8 cellular contexts compared by ENCODE assay signal in the genomic region with DNA sequence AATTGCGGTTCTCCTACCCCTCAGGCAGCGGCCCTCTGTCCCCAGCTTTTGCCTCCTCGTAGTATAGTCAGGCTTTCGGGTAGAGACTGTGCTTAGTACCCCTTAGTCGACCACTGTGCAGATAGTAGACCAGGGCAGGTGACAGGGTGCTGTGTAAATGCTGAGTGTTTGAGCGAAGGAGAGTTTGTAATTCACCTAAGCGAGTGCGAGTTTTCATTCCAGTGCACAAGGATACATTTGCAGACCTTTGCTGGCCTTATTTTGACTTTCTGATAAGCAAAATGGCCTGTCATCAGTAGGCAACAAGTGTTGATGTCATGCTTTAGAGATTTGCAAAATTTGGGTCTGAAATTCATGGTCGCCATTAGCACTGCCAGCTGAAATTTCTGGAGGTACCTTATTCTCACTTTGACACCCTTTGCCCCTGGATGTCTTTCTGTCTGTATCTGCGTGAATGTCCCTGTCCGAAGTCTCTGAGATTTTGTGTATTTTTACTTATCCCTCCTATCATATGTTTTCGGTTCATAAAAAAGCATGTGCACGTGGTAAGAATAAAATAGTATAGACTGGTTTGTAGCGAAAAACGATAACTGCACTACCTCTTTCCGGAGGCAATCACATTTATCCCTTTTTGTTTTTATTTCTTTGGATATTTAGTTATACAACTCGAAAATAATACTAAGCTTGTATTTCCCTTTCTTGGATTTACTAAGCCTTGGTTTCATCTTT. TPM values are rescaled to one million over a fixed set of nuclear protein-coding genes. Genes with fewer than 3 reads are reported as not detected.
DNase-seq lines count a peak whose midpoint lies in the region; ATAC-seq lines count a peak whose summit lies in the region.

No MANE protein-coding gene starts in this region.

- POLR2A ChIA-PET in activated CD8-positive, alpha-beta T cell treated with anti-CD3 and anti-CD28 coated beads, Interleukin-2, amount 10 ng/mL, durations not matched to agents 7 days and 5 days (lab: Charles Lee) = interaction anchor here (0.7 to 8.5 kb wide), 33 partner anchors 10 to 450 kb away, joined by 3 to 247 read pairs (median 6); partner anchors contain the start of genes C5orf63, GRAMD2B and PHAX

- H3K4me3 Mint-ChIP-seq in activated CD8-positive, alpha-beta T cell treated with anti-CD3 and anti-CD28 coated beads, Interleukin-2, amount 10 ng/mL, durations not matched to agents 7 days and 5 days = peak overlapping the region; percentile 96
- peak overlapping the region; percentile 92 to 98 (median 94) for H3K4me3 Mint-ChIP-seq in immature natural killer cell

- peak overlapping the region; percentile 98 for H3K27ac Mint-ChIP-seq in activated CD8-positive, alpha-beta T cell treated with anti-CD3 and anti-CD28 coated beads, Interleukin-2, amount 10 ng/mL, durations not matched to agents 7 days and 5 days
- H3K27ac Mint-ChIP-seq in immature natural killer cell = peak overlapping the region; percentile 92 to 98 (median 94)

- H3K36me3 Mint-ChIP-seq in activated CD8-positive, alpha-beta T cell treated with anti-CD3 and anti-CD28 coated beads, Interleukin-2, amount 10 ng/mL, durations not matched to agents 7 days and 5 days (ENCODE audit: low read depth) = peaks cover 50% of the 10 kb centered on the region
- no peaks in the 10 kb centered on the region for H3K36me3 Mint-ChIP-seq in immature natural killer cell

- peaks cover 50% of the 10 kb centered on the region for H3K4me1 Mint-ChIP-seq in activated CD8-positive, alpha-beta T cell treated with anti-CD3 and anti-CD28 coated beads, Interleukin-2, amount 10 ng/mL, durations not matched to agents 7 days and 5 days (ENCODE audit: low read depth)
- H3K4me1 Mint-ChIP-seq in immature natural killer cell = peaks cover 27 to 28% of the 10 kb centered on the region in 2 donors

- peak; percentile 5 for DNase-seq in Daoy (ENCODE audit: low read depth)
- no peak for DNase-seq in activated CD8-positive, alpha-beta T cell treated with anti-CD3 and anti-CD28 coated beads, Interleukin-2, amount 10 ng/mL, durations not matched to agents 7 days and 5 days
- DNase-seq in immature natural killer cell = peak in 1 of 3 donors; percentile 3
- DNase-seq in NCI-H146 treated with DMSO at 0.1 percent for 48 hours (lab: John Stamatoyannopoulos, UW; ENCODE audit: unreplicated experiment) = no peak
- DNase-seq in COLO829 (ENCODE audit: low spot score) = no peak
- DNase-seq in midbrain (lab: John Stamatoyannopoulos, UW) = no peak

- no peaks in the 10 kb centered on the region for H3K27me3 Mint-ChIP-seq in activated CD8-positive, alpha-beta T cell treated with anti-CD3 and anti-CD28 coated beads, Interleukin-2, amount 10 ng/mL, durations not matched to agents 7 days and 5 days (ENCODE audit: low read depth)
- peaks cover 0 to 19% (median 18%) of the 10 kb centered on the region in 3 donors for H3K27me3 Mint-ChIP-seq in immature natural killer cell (ENCODE audit: low read depth in 3 of 3)

- peak; percentile 5 for ATAC-seq in HG02798 (IDR thresholded peaks at IDR 0.05; ENCODE audit: poor library complexity, unreplicated experiment)
- ATAC-seq in activated CD8-positive, alpha-beta T cell treated with anti-CD3 and anti-CD28 coated beads, Interleukin-2, amount 10 ng/mL, durations not matched to agents 7 days and 5 days = peak; percentile 3

- peak overlapping the region; percentile 34 for H3K27ac ChIP-seq in temporal lobe (ENCODE audit: low read depth, low read length)

- no peaks in the 10 kb centered on the region for H3K9me3 Mint-ChIP-seq in activated CD8-positive, alpha-beta T cell treated with anti-CD3 and anti-CD28 coated beads, Interleukin-2, amount 10 ng/mL, durations not matched to agents 7 days and 5 days (ENCODE audit: insufficient read depth)
- no peaks in the 10 kb centered on the region for H3K9me3 Mint-ChIP-seq in immature natural killer cell

- CTCF ChIA-PET in activated CD8-positive, alpha-beta T cell treated with anti-CD3 and anti-CD28 coated beads, Interleukin-2, amount 10 ng/mL, durations not matched to agents 7 days and 5 days (lab: Charles Lee) = interaction anchor here (0.8 to 7.6 kb wide), 29 partner anchors 10 to 418 kb away, joined by 3 to 250 read pairs (median 5); partner anchors contain the start of gene PHAX

RNA-seq across cellular contexts. Expression of gene LMNB1, which starts 1.9 kb away (rescaled TPM):
- 207 and 231 TPM in 2 replicates for total RNA-seq in Daoy (2014; rRNA removed; shearing (Covaris generic))
- 100 to 1,000 TPM; 384 to 396 TPM for total RNA-seq in activated CD8-positive, alpha-beta T cell treated with anti-CD3 and anti-CD28 coated beads, Interleukin-2, amount 10 ng/mL, durations not matched to agents 7 days and 5 days
- polyA plus RNA-seq in immature natural killer cell = 10 to 100 TPM in 2 of 3 donors, 1 to 10 TPM in 1; 8.7 to 15.8 (median 10.6) TPM
- 55.8 TPM for total RNA-seq in temporal lobe
